ENCODE assay signal across 18 cellular contexts in genomic region chr5:2519153-2519552, GRCh38.
DNase-seq lines count a peak whose midpoint lies in the region; ATAC-seq and TF ChIP-seq lines count a peak whose summit lies in the region.
"Had no signal": no experiment of that assay in that cellular context is flagged by ENCODE, and none has a peak within 500 bp of the region (broad histone marks: within the 10 kb centered on the region; RNA-seq: fewer than 3 reads in every experiment).

No MANE protein-coding gene starts in this region.

- H3K27ac ChIP-seq in coronary artery (no peak overlapping the region), neuronal stem cell (replicated peaks; ENCODE audit: low read length) (no peak overlapping the region)
- H3K27ac ChIP-seq: 22Rv1, A549, HL-60 had no signal

- H3K79me1 ChIP-seq in neuronal stem cell (ENCODE audit: low read depth, low read length) = no peaks in the 10 kb centered on the region

- H2BK12ac ChIP-seq in neuronal stem cell (ENCODE audit: low read length) = no peak overlapping the region

- H3K4me1 ChIP-seq in neuronal stem cell (ENCODE audit: control insufficient read depth in 2 of 2, insufficient read depth in 1 of 2, low read depth in 1 of 2, low read length in 2 of 2) = peaks cover 13 to 15% of the 10 kb centered on the region in 2 donors
- H3K4me1 ChIP-seq: A549 had no signal

- no peaks in the 10 kb centered on the region for H3K27me3 ChIP-seq in neuronal stem cell (ENCODE audit: control insufficient read depth in 3 of 3, insufficient read depth in 3 of 3, low read depth in 1 of 3, low read length in 3 of 3)

- no peaks in the 10 kb centered on the region for H3K36me3 ChIP-seq in neuronal stem cell (replicated peaks in 1 of 2; ENCODE audit: control insufficient read depth in 2 of 2, insufficient read depth in 2 of 2, low read length in 2 of 2)

- H3K18ac ChIP-seq in neuronal stem cell (ENCODE audit: low read length) = peak overlapping the region; percentile 84

- no peak overlapping the region for H3K14ac ChIP-seq in neuronal stem cell (ENCODE audit: low read length)

- peak; percentile 37 for ATAC-seq in Right ventricle myocardium inferior
- ATAC-seq: A549; CD8-positive, alpha-beta T cell; GM23338; HCT116 had no signal

- peak overlapping the region; percentile 61 for H2BK15ac ChIP-seq in neuronal stem cell (ENCODE audit: low read length)

- H3K4me3 ChIP-seq in coronary artery (no peak overlapping the region), neuronal stem cell (ENCODE audit: low read length in 2 of 2) (no peak overlapping the region)
- H3K4me3 ChIP-seq: A549, GM23338 had no signal

- no peak overlapping the region for H2AFZ ChIP-seq in neuronal stem cell (ENCODE audit: low read length)
- H2AFZ ChIP-seq: GM23338 had no signal

- H4K8ac ChIP-seq in neuronal stem cell (ENCODE audit: low read depth, low read length) = no peak overlapping the region

- WGBS in neuronal stem cell (ENCODE audit: extremely low coverage in 2 of 2, insufficient read length in 2 of 2, insufficient replicate concordance in 1 of 2), 2 donors = no CpG with 5 or more reads among the region's 9 CpGs

- H2BK120ac ChIP-seq in neuronal stem cell (ENCODE audit: low read depth, low read length) = peak overlapping the region; percentile 75

- DNase-seq in Right ventricle myocardium inferior (ENCODE audit: missing footprints) = no peak
- no peak for DNase-seq in cardiac septum (ENCODE audit: low spot score)
- peak; percentile 60 for DNase-seq in coronary artery (ENCODE audit: low spot score)
- DNase-seq in neuronal stem cell (ENCODE audit: low spot score) = no peak
- no peak for DNase-seq in C1 segment of cervical spinal cord (lab: John Stamatoyannopoulos, UW)
- no peak for DNase-seq in islet precursor cell
- no peak for DNase-seq in NOMO-1 treated with dmso at 0.1 percent for 144 hours (lab: John Stamatoyannopoulos, UW; ENCODE audit: unreplicated experiment)
- DNase-seq: AML-193, Calu3, DMS79 treated with DMSO at 0.1 percent for 48 hours, GF-D8, HFFc6 had no signal

- no peak overlapping the region for H2BK5ac ChIP-seq in neuronal stem cell (ENCODE audit: low read length)

- H3K4me2 ChIP-seq in neuronal stem cell (ENCODE audit: insufficient read depth, low read length, poor library complexity, severe bottlenecking) = no peak overlapping the region
- H3K4me2 ChIP-seq: A549, GM23338 had no signal

- H3K23ac ChIP-seq in neuronal stem cell (ENCODE audit: low read depth, low read length, poor library complexity) = no peak overlapping the region

- no peak overlapping the region for H3K4ac ChIP-seq in neuronal stem cell (ENCODE audit: low read length)

- peak overlapping the region; percentile 81 for H2AK5ac ChIP-seq in neuronal stem cell (ENCODE audit: low read depth, low read length)

- TF ChIP-seq CTCF in coronary artery (IDR thresholded peaks at IDR 0.05) = no peak

- no peaks in the 10 kb centered on the region for H3K9me3 ChIP-seq in neuronal stem cell (replicated peaks in 1 of 2; ENCODE audit: control insufficient read depth in 2 of 2, insufficient read depth in 1 of 2, low read depth in 1 of 2, low read length in 2 of 2)
- H3K9me3 ChIP-seq: A549 had no signal

- no peak overlapping the region for H4K91ac ChIP-seq in neuronal stem cell (ENCODE audit: low read depth, low read length, poor library complexity)

- intact Hi-C loops in Right ventricle myocardium inferior (cut with DNase I) = no loop called here
- intact Hi-C loops in cardiac septum (cut with DNase I) = no loop called here

- no peak overlapping the region for H3K9ac ChIP-seq in neuronal stem cell (ENCODE audit: low read depth, low read length, poor library complexity)
